In the genomic region with DNA sequence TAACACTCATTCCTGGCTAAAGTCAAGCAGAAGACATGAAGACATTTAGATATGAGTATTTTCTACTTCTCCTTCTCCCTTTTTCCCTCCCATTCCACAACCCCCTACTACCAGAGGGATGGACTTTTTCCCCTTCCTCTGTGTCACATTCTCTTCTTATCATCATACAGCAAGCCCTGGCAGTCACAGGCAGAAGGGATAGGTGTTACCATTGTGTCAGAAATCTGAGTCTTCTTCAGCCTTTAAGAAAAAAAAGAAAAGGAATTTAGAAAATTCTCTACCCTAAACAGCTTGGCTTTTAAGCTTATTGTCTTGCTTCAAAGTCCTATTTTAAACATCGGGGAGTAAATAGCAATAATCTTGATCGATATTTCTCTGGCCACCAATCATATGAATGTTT, we compare ENCODE assay signal across 1 cellular context.
TF ChIP-seq lines count a peak whose summit lies in the region.

No MANE protein-coding gene starts in this region.

TF ChIP-seq in HepG2, 621 proteins besides CTCF, POLR2A, EP300 and RAD21:
- TF ChIP-seq MXD4 (CRISPR knock-in tag; IDR thresholded peaks at IDR 0.05), result 0 out of 2 replicates have a peak, but pooled peaks have one; percentile 5
- no peak for TF ChIP-seq SP140L (CRISPR knock-in tag; IDR thresholded peaks at IDR 0.05; ENCODE audit: borderline replicate concordance)
- TF ChIP-seq MTF1 (CRISPR knock-in tag; IDR thresholded peaks at IDR 0.05), result no peak
- no peak for TF ChIP-seq ZNF768 (CRISPR knock-in tag; IDR thresholded peaks at IDR 0.05)
- no peak for TF ChIP-seq PRDM10 (CRISPR knock-in tag; IDR thresholded peaks at IDR 0.05; ENCODE audit: low read depth)
- TF ChIP-seq, protein P1, sequence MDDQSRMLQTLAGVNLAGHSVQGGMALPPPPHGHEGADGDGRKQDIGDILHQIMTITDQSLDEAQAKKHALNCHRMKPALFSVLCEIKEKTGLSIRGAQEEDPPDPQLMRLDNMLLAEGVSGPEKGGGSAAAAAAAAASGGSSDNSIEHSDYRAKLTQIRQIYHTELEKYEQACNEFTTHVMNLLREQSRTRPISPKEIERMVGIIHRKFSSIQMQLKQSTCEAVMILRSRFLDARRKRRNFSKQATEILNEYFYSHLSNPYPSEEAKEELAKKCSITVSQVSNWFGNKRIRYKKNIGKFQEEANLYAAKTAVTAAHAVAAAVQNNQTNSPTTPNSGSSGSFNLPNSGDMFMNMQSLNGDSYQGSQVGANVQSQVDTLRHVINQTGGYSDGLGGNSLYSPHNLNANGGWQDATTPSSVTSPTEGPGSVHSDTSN (CRISPR knock-in tag; IDR thresholded peaks at IDR 0.05; ENCODE audit: borderline replicate concordance), result no peak
- no peak for TF ChIP-seq SP4 (CRISPR knock-in tag; IDR thresholded peaks at IDR 0.05)
- no peak for TF ChIP-seq U2AF1 (optimal IDR thresholded peaks at IDR 0.05; ENCODE audit: low read depth, low read length)
- no peak for TF ChIP-seq KLF12 (CRISPR knock-in tag; IDR thresholded peaks at IDR 0.05; ENCODE audit: borderline replicate concordance)
